In the genomic region with DNA sequence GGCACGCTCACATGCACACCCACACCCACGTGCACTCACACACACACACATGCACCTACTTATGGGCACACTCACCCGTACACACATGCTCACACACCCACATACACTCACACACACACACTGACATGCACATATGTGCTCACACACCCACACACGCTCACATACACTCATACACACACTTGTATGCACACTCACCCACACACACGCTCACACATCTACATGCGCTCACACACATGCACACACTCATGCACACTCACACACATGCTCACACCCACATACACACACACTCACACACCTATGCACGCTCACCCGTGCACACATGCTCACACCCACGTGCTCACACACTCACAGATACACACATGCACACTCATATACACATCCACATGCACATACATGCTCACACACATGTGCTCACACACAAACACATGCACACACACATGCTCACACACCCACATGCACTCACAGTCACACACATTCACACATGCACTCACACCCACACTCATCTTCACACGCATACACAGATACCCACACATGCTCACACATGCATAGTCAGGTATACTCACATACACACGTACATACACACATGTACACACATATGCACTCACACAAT, we compare ENCODE assay signal across 1 cellular context.
TF ChIP-seq lines count a peak whose summit lies in the region.

No MANE protein-coding gene starts in this region.

TF ChIP-seq in H1, 55 proteins besides CTCF, POLR2A, EP300 and RAD21:
- TF ChIP-seq GABPA (IDR thresholded peaks at IDR 0.05; ENCODE audit: borderline replicate concordance, insufficient read depth, low read length) (no peak), RXRA (IDR thresholded peaks at IDR 0.05; ENCODE audit: insufficient read depth, low read depth, low read length) (no peak), CTBP2 (IDR thresholded peaks at IDR 0.05; ENCODE audit: borderline replicate concordance, insufficient read depth, insufficient read length, low read length) (no peak), BRCA1 (IDR thresholded peaks at IDR 0.05; ENCODE audit: low read depth, low read length) (no peak), PHF8 (conservative IDR thresholded peaks at IDR 0.05; ENCODE audit: low read depth, low read length) (no peak), CHD7 (IDR thresholded peaks at IDR 0.05; ENCODE audit: insufficient replicate concordance, low read length) (no peak), SP4 (IDR thresholded peaks at IDR 0.05; ENCODE audit: low read length) (no peak), TAF1 (IDR thresholded peaks at IDR 0.05; ENCODE audit: low read depth, low read length) (no peak)
